ENCODE assay signal across 11 cellular contexts in genomic region chr19:12944064-12944674, GRCh38. TPM values are rescaled to one million over a fixed set of nuclear protein-coding genes. Genes with fewer than 3 reads are reported as not detected.
DNase-seq lines count a peak whose midpoint lies in the region; ATAC-seq and TF ChIP-seq lines count a peak whose summit lies in the region.
"Had no signal": no experiment of that assay in that cellular context is flagged by ENCODE, and none has a peak within 500 bp of the region (broad histone marks: within the 10 kb centered on the region; RNA-seq: fewer than 3 reads in every experiment).

No MANE protein-coding gene starts in this region.

- H3K27ac Mint-ChIP-seq in T-helper 2 cell treated with Interferon-gamma antibody and Interleukin-4, amounts not matched to agents 5 μg/mL and 100 μg/mL, for 36 hours: peak overlapping the region; percentile 88
- peak overlapping the region; percentile 44 to 69 for H3K27ac Mint-ChIP-seq in stimulated activated naive CD8-positive, alpha-beta T cell treated with anti-CD3 and anti-CD28 coated beads, Interleukin-15, amount 100 ng/mL, for 72 hours

- H3K27me3 ChIP-seq in Peyer's patch (no peaks in the 10 kb centered on the region), esophagus (ENCODE audit: control insufficient read depth in 1 of 2, insufficient read depth in 2 of 2, low read length in 2 of 2) (no peaks in the 10 kb centered on the region)

- H3K27me3 Mint-ChIP-seq in T-helper 2 cell treated with Interferon-gamma antibody and Interleukin-4, amounts not matched to agents 5 μg/mL and 100 μg/mL, for 36 hours (ENCODE audit: low read depth): no peaks in the 10 kb centered on the region
- H3K27me3 Mint-ChIP-seq in stimulated activated naive CD8-positive, alpha-beta T cell treated with anti-CD3 and anti-CD28 coated beads, Interleukin-15, amount 100 ng/mL, for 72 hours: no peaks in the 10 kb centered on the region

- H3K4me1 Mint-ChIP-seq in T-helper 2 cell treated with Interferon-gamma antibody and Interleukin-4, amounts not matched to agents 5 μg/mL and 100 μg/mL, for 36 hours (ENCODE audit: low read depth): peaks cover 43% of the 10 kb centered on the region
- peaks cover 92% of the 10 kb centered on the region for H3K4me1 Mint-ChIP-seq in stimulated activated naive CD8-positive, alpha-beta T cell treated with anti-CD3 and anti-CD28 coated beads, Interleukin-15, amount 100 ng/mL, for 72 hours

- DNase-seq in T-helper 2 cell treated with Interferon-gamma antibody and Interleukin-4, amounts not matched to agents 5 μg/mL and 100 μg/mL, for 36 hours (ENCODE audit: low spot score): no peak
- no peak for DNase-seq in T-helper 2 cell
- no peak for DNase-seq in Peyer's patch
- no peak for DNase-seq in stimulated activated naive CD8-positive, alpha-beta T cell treated with anti-CD3 and anti-CD28 coated beads, Interleukin-15, amount 100 ng/mL, for 72 hours
- DNase-seq in NCI-H146 treated with DMSO at 0.1 percent for 48 hours (lab: John Stamatoyannopoulos, UW; ENCODE audit: unreplicated experiment): no peak
- DNase-seq in stimulated activated CD4-positive, alpha-beta T cell treated with anti-CD3 and anti-CD28 coated beads, Interleukin-2, amount 100 ng/mL, for 24 hours: no peak
- DNase-seq: NCI-H446 treated with DMSO at 0.1 percent for 48 hours, substantia nigra had no signal

- TF ChIP-seq POLR2A in Peyer's patch (IDR thresholded peaks at IDR 0.05): no peak

- H3K27ac ChIP-seq in Peyer's patch (peak overlapping the region in 3 of 4 donors; percentile 93 to 97 (median 94)), esophagus (ENCODE audit: low read depth in 2 of 2, low read length in 1 of 2) (peak overlapping the region; percentile 10 to 61)

- TF ChIP-seq CTCF in Peyer's patch (IDR thresholded peaks at IDR 0.05): no peak

- 45 to 62% methylated on average over 2 to 3 of the region's 3 CpGs for WGBS in esophagus, 2 donors

- H3K4me3 Mint-ChIP-seq in T-helper 2 cell treated with Interferon-gamma antibody and Interleukin-4, amounts not matched to agents 5 μg/mL and 100 μg/mL, for 36 hours: peak overlapping the region; percentile 27
- peak overlapping the region; percentile 45 to 96 for H3K4me3 Mint-ChIP-seq in stimulated activated naive CD8-positive, alpha-beta T cell treated with anti-CD3 and anti-CD28 coated beads, Interleukin-15, amount 100 ng/mL, for 72 hours

- no peaks in the 10 kb centered on the region for H3K9me3 Mint-ChIP-seq in T-helper 2 cell treated with Interferon-gamma antibody and Interleukin-4, amounts not matched to agents 5 μg/mL and 100 μg/mL, for 36 hours
- no peaks in the 10 kb centered on the region for H3K9me3 Mint-ChIP-seq in stimulated activated naive CD8-positive, alpha-beta T cell treated with anti-CD3 and anti-CD28 coated beads, Interleukin-15, amount 100 ng/mL, for 72 hours

- H3K36me3 ChIP-seq in Peyer's patch: peaks cover 0 to 66% (median 0%) of the 10 kb centered on the region in 3 donors
- H3K36me3 ChIP-seq in esophagus (ENCODE audit: control insufficient read depth in 2 of 2, insufficient read depth in 2 of 2, low read length in 1 of 2): peaks cover 13 to 46% of the 10 kb centered on the region in 2 donors

- ATAC-seq in stimulated activated naive CD8-positive, alpha-beta T cell treated with anti-CD3 and anti-CD28 coated beads, Interleukin-15, amount 100 ng/mL, for 72 hours: no peak
- no peak for ATAC-seq in GM19397 (IDR thresholded peaks at IDR 0.05; ENCODE audit: unreplicated experiment)

- H3K9me3 ChIP-seq in Peyer's patch (no peaks in the 10 kb centered on the region), esophagus (ENCODE audit: control insufficient read depth in 2 of 2, insufficient read depth in 1 of 2, low read depth in 1 of 2, low read length in 1 of 2) (no peaks in the 10 kb centered on the region)

- peaks cover 83% of the 10 kb centered on the region for H3K36me3 Mint-ChIP-seq in T-helper 2 cell treated with Interferon-gamma antibody and Interleukin-4, amounts not matched to agents 5 μg/mL and 100 μg/mL, for 36 hours (ENCODE audit: low read depth)

- H3K4me3 ChIP-seq in Peyer's patch (no peak overlapping the region), esophagus (ENCODE audit: low read depth in 1 of 2, low read length in 2 of 2) (no peak overlapping the region)
- H3K4me3 ChIP-seq: lung had no signal

- H3K4me1 ChIP-seq in Peyer's patch (peaks cover 0 to 57% (median 18%) of the 10 kb centered on the region in 4 donors), esophagus (ENCODE audit: control insufficient read depth in 2 of 2, insufficient read depth in 2 of 2, low read length in 1 of 2) (peaks cover 5 to 13% of the 10 kb centered on the region in 2 donors)

RNA-seq across cellular contexts. Expression of gene RAD23A, which starts 1.5 kb away (rescaled TPM):
- 10 to 100 TPM; 54.1 to 86.5 (median 75.3) TPM for total RNA-seq in Peyer's patch
- polyA plus RNA-seq in esophagus: 10 to 100 TPM; 73.9 to 81.0 TPM

RNA-seq across cellular contexts. Expression of gene CALR, which starts 5.8 kb away (rescaled TPM):
- 100 to 1,000 TPM; 253 to 369 (median 359) TPM for total RNA-seq in Peyer's patch
- 100 to 1,000 TPM; 173 to 361 TPM for polyA plus RNA-seq in esophagus

RNA-seq across cellular contexts. Expression of gene FARSA, which starts 10.7 kb away (rescaled TPM):
- total RNA-seq in Peyer's patch: 10 to 100 TPM; 35.4 to 54.5 (median 48.3) TPM
- polyA plus RNA-seq in esophagus: 10 to 100 TPM; 29.1 to 49.3 TPM

RNA-seq across cellular contexts. Expression of gene GADD45GIP1, which starts 12.9 kb away (rescaled TPM):
- total RNA-seq in Peyer's patch: 10 to 100 TPM; 12.5 to 43.7 (median 15.6) TPM
- polyA plus RNA-seq in esophagus: 10 to 100 TPM; 53.7 to 57.0 TPM

RNA-seq across cellular contexts. Expression of gene SYCE2, which starts 25.1 kb away (rescaled TPM):
- not detected for total RNA-seq in Peyer's patch
- under 1 TPM; 0.20 to 0.59 TPM for polyA plus RNA-seq in esophagus
- total RNA-seq: lung had no signal
